ENCODE assay signal across 26 cellular contexts in genomic region chr13:19345916-19346422, GRCh38.
"Had no signal": no experiment of that assay in that cellular context is flagged by ENCODE, and none has a peak within 500 bp of the region (broad histone marks: within the 10 kb centered on the region; RNA-seq: fewer than 3 reads in every experiment).

No MANE protein-coding gene starts in this region.

- H3K27me3 ChIP-seq: brain microvascular endothelial cell, cardiac muscle cell, Peyer's patch, SJCRH30 had no signal

- H3K4me1 ChIP-seq: Peyer's patch, SJCRH30 had no signal

- H3K27ac ChIP-seq: brain microvascular endothelial cell, cardiac muscle cell, Peyer's patch, RWPE1, SJCRH30 had no signal

- DNase-seq: activated B cell treated with CpG ODN at 0.5 μM for 24 hours; activated CD4-positive, alpha-beta memory T cell treated with anti-CD3 and anti-CD28 coated beads, Interleukin-2, amount 10 ng/mL, durations not matched to agents 7 days and 5 days; activated CD4-positive, alpha-beta T cell treated with anti-CD3 and anti-CD28 coated beads for 1 hour; activated CD4-positive, alpha-beta T cell treated with anti-CD3 and anti-CD28 coated beads, Interleukin-2, amount 50 U/mL, for 1 hour; activated gamma-delta T cell; activated naive CD4-positive, alpha-beta T cell treated with anti-CD3 and anti-CD28 coated beads, Interleukin-2, amount 10 ng/mL, durations not matched to agents 7 days and 5 days; activated naive CD8-positive, alpha-beta T cell treated with anti-CD3 and anti-CD28 coated beads for 36 hours; activated T-cell treated with anti-CD3 and anti-CD28 coated beads for 4 hours; activated T-cell treated with anti-CD3 and anti-CD28 coated beads, Interleukin-2, amount 50 U/mL, for 48 hours; brain microvascular endothelial cell; KG1; NCI-H1092 treated with DMSO at 0.1 percent for 48 hours; NCI-H1417 treated with DMSO at 0.1 percent for 48 hours; NCI-H1694 treated with DMSO at 0.1 percent for 48 hours; NCI-H2029 treated with DMSO at 0.1 percent for 48 hours; NCI-H510A treated with DMSO at 0.1 percent for 48 hours; NCI-H69; NK-92 treated with Interleukin-12 subunit alpha and Interleukin-12 subunit beta, amount 100 ng/mL, for 24 hours; Peyer's patch; Right ventricle myocardium superior; SJCRH30; T-helper 17 cell; T-helper 9 cell had no signal

- ATAC-seq: activated T-helper 17 cell treated with anti-CD3 and anti-CD28 coated beads, Interleukin-2, amount 50 U/mL, for 72 hours; T-helper 17 cell had no signal

- H3K4me3 ChIP-seq: cardiac muscle cell, Peyer's patch, SJCRH30 had no signal

- H3K9me3 ChIP-seq: Peyer's patch, SJCRH30 had no signal

- H3K36me3 ChIP-seq: brain microvascular endothelial cell, cardiac muscle cell, Peyer's patch, SJCRH30 had no signal
